8 cellular contexts compared by ENCODE assay signal in genomic region chrX:104922206-104922621, GRCh38.
A peak's percentile ranks its signal among the peaks of the same experiment; 100 is the strongest.
DNase-seq lines count a peak whose midpoint lies in the region; ATAC-seq and TF ChIP-seq lines count a peak whose summit lies in the region.

No MANE protein-coding gene starts in this region.

- DNase-seq in MG63 (peak; percentile 57), SHP77 treated with DMSO at 0.1 percent for 48 hours (lab: John Stamatoyannopoulos, UW) (peak; percentile 16), left cardiac atrium (peak; percentile 61), retinal pigment epithelial cell (ENCODE audit: low read depth) (peak; percentile 17), dedifferentiated amniotic fluid mesenchymal stem cell (ENCODE audit: extremely low spot score) (no peak)
- DNase-seq in activated naive CD4-positive, alpha-beta T cell treated with anti-CD3 and anti-CD28 coated beads for 36 hours, result peak; percentile 75

- ATAC-seq in left cardiac atrium, result peak; percentile 68 to 74

- H3K36me3 ChIP-seq in HEK293 (ENCODE audit: control insufficient read depth in 2 of 2, insufficient read depth in 1 of 2, low read length in 2 of 2), result no peaks in the 10 kb centered on the region
- no peaks in the 10 kb centered on the region for H3K36me3 ChIP-seq in MG63

- H3K4me1 Mint-ChIP-seq in activated naive CD4-positive, alpha-beta T cell treated with anti-CD3 and anti-CD28 coated beads for 36 hours (ENCODE audit: low read depth), result no peaks in the 10 kb centered on the region

- peak; percentile 100 for TF ChIP-seq CTCF in GM12873 (IDR thresholded peaks at IDR 0.05; ENCODE audit: insufficient read depth, low read depth, low read length, missing control alignments)
- peak; percentile 90 for TF ChIP-seq CTCF in HEK293 (tag by site-specific recombination; IDR thresholded peaks at IDR 0.05)
- TF ChIP-seq CTCF in retinal pigment epithelial cell (conservative IDR thresholded peaks at IDR 0.05; ENCODE audit: low read depth, low read length), result peak; percentile 98

- intact Hi-C loops in activated naive CD4-positive, alpha-beta T cell treated with anti-CD3 and anti-CD28 coated beads for 36 hours (cut with micrococcal nuclease), result loop anchor here (1.0 to 10.0 kb wide), 6 partner anchors 9 to 727 kb away; no protein-coding TSS in a partner anchor
- intact Hi-C loops in left cardiac atrium (cut with DNase I), result loop anchor here (5.0 to 10.0 kb wide), 2 partner anchors 255 to 257 kb away; no protein-coding TSS in a partner anchor

- POLR2A ChIA-PET in HEK293 (lab: Yijun Ruan, JAX), result no interaction called here

- H3K9me3 ChIP-seq in HEK293 (ENCODE audit: control insufficient read depth, insufficient read depth, low read depth, low read length), result no peaks in the 10 kb centered on the region
- no peaks in the 10 kb centered on the region for H3K9me3 ChIP-seq in MG63

- H3K4me1 ChIP-seq in HEK293 (ENCODE audit: control insufficient read depth, insufficient read depth, low read length), result no peaks in the 10 kb centered on the region

- no peaks in the 10 kb centered on the region for H3K27me3 Mint-ChIP-seq in activated naive CD4-positive, alpha-beta T cell treated with anti-CD3 and anti-CD28 coated beads for 36 hours (ENCODE audit: low read depth)

- no peaks in the 10 kb centered on the region for H3K36me3 Mint-ChIP-seq in activated naive CD4-positive, alpha-beta T cell treated with anti-CD3 and anti-CD28 coated beads for 36 hours (ENCODE audit: low read depth)

- H3K27ac ChIP-seq in HEK293 (ENCODE audit: extremely low read depth, low read depth, low read length), result no peak overlapping the region

- H3K9me3 Mint-ChIP-seq in activated naive CD4-positive, alpha-beta T cell treated with anti-CD3 and anti-CD28 coated beads for 36 hours, result no peaks in the 10 kb centered on the region

- no peak overlapping the region for H3K4me3 ChIP-seq in HEK293 (ENCODE audit: low read depth, low read length)
- H3K4me3 ChIP-seq in MG63, result no peak overlapping the region
- no peak overlapping the region for H3K4me3 ChIP-seq in retinal pigment epithelial cell (ENCODE audit: low read length)

- CTCF ChIA-PET in HEK293 (lab: Yijun Ruan, JAX), result interaction anchor here (0.5 to 2.4 kb wide), 38 partner anchors 9 to 1077 kb away, joined by 3 to 23 read pairs (median 3); partner anchors contain the start of gene IL1RAPL2
- CTCF ChIA-PET in activated naive CD4-positive, alpha-beta T cell treated with anti-CD3 and anti-CD28 coated beads for 36 hours (lab: Charles Lee), result interaction anchor here (0.6 to 1.1 kb wide), 8 partner anchors 9 to 357 kb away, joined by 3 to 7 read pairs (median 4); partner anchors contain the start of gene IL1RAPL2

- no peak overlapping the region for H3K27ac Mint-ChIP-seq in activated naive CD4-positive, alpha-beta T cell treated with anti-CD3 and anti-CD28 coated beads for 36 hours

- H3K4me3 Mint-ChIP-seq in activated naive CD4-positive, alpha-beta T cell treated with anti-CD3 and anti-CD28 coated beads for 36 hours, result no peak overlapping the region

- no peaks in the 10 kb centered on the region for H3K27me3 ChIP-seq in MG63

TF ChIP-seq in HEK293, 187 proteins besides CTCF, POLR2A, EP300 and RAD21:
- TF ChIP-seq ZNF654 (tag by site-specific recombination; IDR thresholded peaks at IDR 0.05; ENCODE audit: low read depth), result peak; percentile 97
- TF ChIP-seq ZNF518A (tag by site-specific recombination; conservative IDR thresholded peaks at IDR 0.05; ENCODE audit: low read depth), result no peak
- peak; percentile 71 for TF ChIP-seq ZNF660 (tag by site-specific recombination; IDR thresholded peaks at IDR 0.05)
- TF ChIP-seq TRIM28 (IDR thresholded peaks at IDR 0.05; ENCODE audit: borderline replicate concordance, low read length), result peak; percentile 51; the same call in 1 of the 2 replicates
- no peak for TF ChIP-seq ZNF366 (tag by site-specific recombination; conservative IDR thresholded peaks at IDR 0.05)
- no peak for TF ChIP-seq BCL6B (tag by site-specific recombination; IDR thresholded peaks at IDR 0.05)
- no peak for TF ChIP-seq ZSCAN23 (tag by site-specific recombination; IDR thresholded peaks at IDR 0.05)
- TF ChIP-seq ZNF248 (tag by site-specific recombination; IDR thresholded peaks at IDR 0.05), result no peak
- no peak for TF ChIP-seq ZNF580 (tag by site-specific recombination; IDR thresholded peaks at IDR 0.05)
- peak; percentile 58; the same call in 1 of the 2 replicates for TF ChIP-seq ZNF561 (tag by site-specific recombination; IDR thresholded peaks at IDR 0.05; ENCODE audit: borderline replicate concordance)
- TF ChIP-seq KLF7 (tag by site-specific recombination; IDR thresholded peaks at IDR 0.05; ENCODE audit: borderline replicate concordance), result no peak
- no peak for TF ChIP-seq ZNF529 (tag by site-specific recombination; IDR thresholded peaks at IDR 0.05; ENCODE audit: insufficient replicate concordance)
- no peak for TF ChIP-seq ZNF692 (tag by site-specific recombination; IDR thresholded peaks at IDR 0.05)
- no peak for TF ChIP-seq ZFP41 (tag by site-specific recombination; IDR thresholded peaks at IDR 0.05; ENCODE audit: borderline replicate concordance)
- TF ChIP-seq ZNF2 (tag by site-specific recombination; IDR thresholded peaks at IDR 0.05), result peak; percentile 87
